ENCODE assay signal across 20 cellular contexts in the genomic region with DNA sequence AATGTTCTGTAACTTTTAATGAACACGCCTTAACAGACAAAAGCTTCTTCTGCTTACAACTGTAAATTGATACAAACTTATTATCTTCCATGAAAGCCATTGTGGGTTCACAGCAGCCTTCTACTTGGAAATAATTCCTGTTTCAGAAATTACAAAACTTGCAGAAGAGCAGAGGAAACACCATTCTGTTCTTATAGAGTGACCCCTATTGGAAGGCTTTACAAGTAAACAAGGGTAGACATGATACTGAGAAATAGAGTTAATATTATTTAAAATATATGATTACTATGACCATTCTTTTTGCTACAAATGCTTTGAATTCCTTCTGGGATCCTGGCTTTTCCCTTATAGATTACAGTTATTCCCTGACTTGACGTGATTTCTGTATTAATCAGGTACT. TPM values are rescaled to one million over a fixed set of nuclear protein-coding genes. Genes with fewer than 3 reads are reported as not detected.
DNase-seq lines count a peak whose midpoint lies in the region; ATAC-seq and TF ChIP-seq lines count a peak whose summit lies in the region.
"Had no signal": no experiment of that assay in that cellular context is flagged by ENCODE, and none has a peak within 500 bp of the region (broad histone marks: within the 10 kb centered on the region; RNA-seq: fewer than 3 reads in every experiment).

No MANE protein-coding gene starts in this region.

- H3K9me2 ChIP-seq in MM.1S (replicated peaks; ENCODE audit: insufficient read depth, low read length) = no peaks in the 10 kb centered on the region

- H3K4me1 ChIP-seq in cardiac muscle cell (ENCODE audit: low read depth) (no peaks in the 10 kb centered on the region), right cardiac atrium (ENCODE audit: control insufficient read depth, insufficient read depth, low read length) (no peaks in the 10 kb centered on the region), MM.1S (ENCODE audit: low read length) (no peaks in the 10 kb centered on the region), upper lobe of right lung (no peaks in the 10 kb centered on the region)
- H3K4me1 ChIP-seq: Peyer's patch had no signal

- no peaks in the 10 kb centered on the region for H4K20me1 ChIP-seq in MM.1S (ENCODE audit: insufficient read depth, low read length)

- H3K4me2 ChIP-seq in MM.1S (ENCODE audit: low read depth, low read length) = no peak overlapping the region

- ATAC-seq in right cardiac atrium = no peak
- no peak for ATAC-seq in upper lobe of right lung
- ATAC-seq in HG02852 (IDR thresholded peaks at IDR 0.05; ENCODE audit: unreplicated experiment) = no peak
- ATAC-seq: HepG2 had no signal

- no peaks in the 10 kb centered on the region for H3K9me3 ChIP-seq in cardiac muscle cell (ENCODE audit: low read depth)
- H3K9me3 ChIP-seq in right cardiac atrium (ENCODE audit: control insufficient read depth, low read length) = no peaks in the 10 kb centered on the region
- no peaks in the 10 kb centered on the region for H3K9me3 ChIP-seq in MM.1S (replicated peaks; ENCODE audit: insufficient read depth, low read length)
- no peaks in the 10 kb centered on the region for H3K9me3 ChIP-seq in upper lobe of right lung
- H3K9me3 ChIP-seq: Peyer's patch had no signal

- no peak overlapping the region for H2AFZ ChIP-seq in MM.1S (ENCODE audit: low read length)

- intact Hi-C loops in right cardiac atrium (cut with DNase I) = no loop called here
- intact Hi-C loops in upper lobe of right lung (cut with DNase I) = no loop called here

- peak; percentile 9 to 11 for DNase-seq in cardiac muscle cell (ENCODE audit: low read depth in 1 of 2, low spot score in 1 of 2)
- DNase-seq in right cardiac atrium = no peak
- DNase-seq in MM.1S = no peak
- DNase-seq in epithelial cell of proximal tubule (ENCODE audit: low read depth) = no peak
- DNase-seq in upper lobe of right lung = no peak
- no peak for DNase-seq in cerebellar cortex (ENCODE audit: low spot score)
- DNase-seq: CD4-positive, alpha-beta memory T cell; DMS79; KBM-7; NCI-H1436; NCI-H1930; NCI-H345; NCI-H524 treated with DMSO at 0.1 percent for 48 hours; Peyer's patch had no signal

- no peak overlapping the region for H3K27ac ChIP-seq in cardiac muscle cell
- no peak overlapping the region for H3K27ac ChIP-seq in right cardiac atrium (ENCODE audit: low read length)
- H3K27ac ChIP-seq in MM.1S (ENCODE audit: low read length) = no peak overlapping the region
- H3K27ac ChIP-seq in upper lobe of right lung = no peak overlapping the region
- H3K27ac ChIP-seq: Peyer's patch, SK-N-MC had no signal

- no peaks in the 10 kb centered on the region for H3K36me3 ChIP-seq in cardiac muscle cell
- no peaks in the 10 kb centered on the region for H3K36me3 ChIP-seq in MM.1S (replicated peaks; ENCODE audit: insufficient read depth, low read length)
- no peaks in the 10 kb centered on the region for H3K36me3 ChIP-seq in upper lobe of right lung
- H3K36me3 ChIP-seq: Peyer's patch had no signal

- WGBS in right cardiac atrium = 35% methylated on average over 2 of the region's 2 CpGs

- no peaks in the 10 kb centered on the region for H3F3A ChIP-seq in MM.1S (ENCODE audit: insufficient read depth, low read length)

- TF ChIP-seq CTCF in cardiac muscle cell (IDR thresholded peaks at IDR 0.05; ENCODE audit: low read depth, low read length) (peak; percentile 25), MM.1S (IDR thresholded peaks at IDR 0.05; ENCODE audit: low read length) (peak; percentile 11; the same call in 1 of the 2 replicates), epithelial cell of proximal tubule (conservative IDR thresholded peaks at IDR 0.05; ENCODE audit: low read depth, low read length) (peak; percentile 11), upper lobe of right lung (IDR thresholded peaks at IDR 0.05) (peak; percentile 14)

- no peaks in the 10 kb centered on the region for H3K79me2 ChIP-seq in MM.1S (ENCODE audit: low read length)

- H3K4me3 ChIP-seq in cardiac muscle cell = no peak overlapping the region
- no peak overlapping the region for H3K4me3 ChIP-seq in right cardiac atrium (ENCODE audit: low read length)
- H3K4me3 ChIP-seq in MM.1S (ENCODE audit: low read length) = no peak overlapping the region
- H3K4me3 ChIP-seq in epithelial cell of proximal tubule (ENCODE audit: low read depth, low read length) = no peak overlapping the region
- H3K4me3 ChIP-seq in upper lobe of right lung = no peak overlapping the region
- H3K4me3 ChIP-seq: Peyer's patch, SK-N-MC had no signal

- no peak overlapping the region for H3K9ac ChIP-seq in MM.1S (ENCODE audit: low read length)

- no peaks in the 10 kb centered on the region for H3K27me3 ChIP-seq in cardiac muscle cell
- H3K27me3 ChIP-seq in right cardiac atrium (ENCODE audit: control insufficient read depth, insufficient read depth) = no peaks in the 10 kb centered on the region
- no peaks in the 10 kb centered on the region for H3K27me3 ChIP-seq in MM.1S (replicated peaks; ENCODE audit: insufficient read depth, low read length)
- no peaks in the 10 kb centered on the region for H3K27me3 ChIP-seq in upper lobe of right lung
- H3K27me3 ChIP-seq: Peyer's patch had no signal

RNA-seq across cellular contexts. Expression of a gene that starts 32.4 kb away (rescaled TPM):
- 1.4 and 7.1 TPM in 2 replicates for total RNA-seq in cardiac muscle cell
- 1.5 and 5.6 TPM in 2 replicates for polyA plus RNA-seq in cardiac muscle cell
- 1 to 10 TPM in 3 of 4 donors, under 1 TPM in 1; 0.45 to 2.0 (median 1.6) TPM for total RNA-seq in right cardiac atrium
- 0.59 TPM for polyA plus RNA-seq in right cardiac atrium
- total RNA-seq in epithelial cell of proximal tubule = not detected in 2 replicates
- 2.1 TPM for total RNA-seq in upper lobe of right lung
- total RNA-seq: A172; CD4-positive, alpha-beta memory T cell; HepG2; M059J; Peyer's patch had no signal
- polyA plus RNA-seq: BJ; CD4-positive, alpha-beta memory T cell; HepG2 had no signal

Comparison
In these comparisons a context has a peak if more than half of its experiments do, and no peak if none do; other contexts are left out.
1. DNase-seq: peak in cardiac muscle cell (2 of 2); none in right cardiac atrium (0 of 3), MM.1S (single experiment), epithelial cell of proximal tubule (single experiment), upper lobe of right lung (single experiment) and cerebellar cortex (single experiment).
2. Peak in every context shown above with its lines, with median percentiles within 50 percentile points of each other: CTCF ChIP-seq.